In genomic region chr17:7307686-7308624, GRCh38 we compare ENCODE assay signal across 2 cellular contexts.
TF ChIP-seq lines count a peak whose summit lies in the region.

No MANE protein-coding gene starts in this region.

TF ChIP-seq in WTC11, 78 proteins besides CTCF, POLR2A, EP300 and RAD21 (continued from another document and continues in another):
- no peak for TF ChIP-seq HMGXB4 (CRISPR knock-in tag; IDR thresholded peaks at IDR 0.05)
- TF ChIP-seq E2F4 (CRISPR knock-in tag; IDR thresholded peaks at IDR 0.05; ENCODE audit: borderline replicate concordance, low read depth) = no peak
- no peak for TF ChIP-seq ZNF425 (CRISPR knock-in tag; conservative IDR thresholded peaks at IDR 0.05)
- TF ChIP-seq SMAD3 (CRISPR knock-in tag; IDR thresholded peaks at IDR 0.05; ENCODE audit: borderline replicate concordance) = peak; percentile 35; the same call in 1 of the 2 replicates
- TF ChIP-seq ARID4B (CRISPR knock-in tag; IDR thresholded peaks at IDR 0.05; ENCODE audit: borderline replicate concordance) = no peak; the same call in 1 of the 2 replicates
- no peak for TF ChIP-seq STAT6 (CRISPR knock-in tag; conservative IDR thresholded peaks at IDR 0.05; ENCODE audit: low read depth)
- TF ChIP-seq TEAD1 (CRISPR knock-in tag; IDR thresholded peaks at IDR 0.05) = 0 out of 2 replicates have a peak, but pooled peaks have one; percentile 39
- TF ChIP-seq OVOL2 (CRISPR knock-in tag; IDR thresholded peaks at IDR 0.05; ENCODE audit: borderline replicate concordance) = no peak
- no peak for TF ChIP-seq SOX15 (CRISPR knock-in tag; IDR thresholded peaks at IDR 0.05)
- TF ChIP-seq ELF4 (CRISPR knock-in tag; IDR thresholded peaks at IDR 0.05; ENCODE audit: low read depth) = no peak

TF ChIP-seq in HepG2, 621 proteins besides CTCF, POLR2A, EP300 and RAD21 (continued from another document and continues in another):
- TF ChIP-seq PRDM15 (CRISPR knock-in tag; IDR thresholded peaks at IDR 0.05) (no peak), GRHL1 (CRISPR knock-in tag; conservative IDR thresholded peaks at IDR 0.05) (no peak), IRF2 (CRISPR knock-in tag; IDR thresholded peaks at IDR 0.05) (no peak), PPARG (CRISPR knock-in tag; conservative IDR thresholded peaks at IDR 0.05) (0 out of 2 replicates have a peak, but pooled peaks have one; percentile 15), ZNF772 (CRISPR knock-in tag; IDR thresholded peaks at IDR 0.05) (no peak; the same call in 1 of the 2 replicates), PBX3 (CRISPR knock-in tag; IDR thresholded peaks at IDR 0.05; ENCODE audit: borderline replicate concordance) (no peak), ZSCAN20 (CRISPR knock-in tag; IDR thresholded peaks at IDR 0.05; ENCODE audit: borderline replicate concordance) (no peak), STAG1 (CRISPR knock-in tag; IDR thresholded peaks at IDR 0.05) (no peak), MYNN (CRISPR knock-in tag; IDR thresholded peaks at IDR 0.05; ENCODE audit: low read depth) (no peak), TEAD2 (CRISPR knock-in tag; IDR thresholded peaks at IDR 0.05) (no peak), ZNF879 (CRISPR knock-in tag; IDR thresholded peaks at IDR 0.05) (no peak), ZEB1 (IDR thresholded peaks at IDR 0.05; ENCODE audit: insufficient replicate concordance, low read depth) (peak; percentile 17), DNMT3B (CRISPR knock-in tag; conservative IDR thresholded peaks at IDR 0.05) (no peak), PCBP2 (optimal IDR thresholded peaks at IDR 0.05; ENCODE audit: low read depth, low read length, poor library complexity, severe bottlenecking) (no peak), MAZ (IDR thresholded peaks at IDR 0.05; ENCODE audit: borderline replicate concordance, low read depth, low read length) (no peak), MAZ (CRISPR knock-in tag; IDR thresholded peaks at IDR 0.05; ENCODE audit: low read depth) (0 out of 2 replicates have a peak, but pooled peaks have one; percentile 45), ZNF788 (CRISPR knock-in tag; IDR thresholded peaks at IDR 0.05; ENCODE audit: borderline replicate concordance) (no peak), REXO4 (CRISPR knock-in tag; IDR thresholded peaks at IDR 0.05; ENCODE audit: borderline replicate concordance) (no peak), SP140L (CRISPR knock-in tag; IDR thresholded peaks at IDR 0.05; ENCODE audit: borderline replicate concordance) (no peak), TFE3 (CRISPR knock-in tag; IDR thresholded peaks at IDR 0.05) (no peak; the same call in 1 of the 2 replicates), CEBPB (IDR thresholded peaks at IDR 0.05; ENCODE audit: borderline replicate concordance, low read depth, low read length) (no peak), CSRNP1 (CRISPR knock-in tag; IDR thresholded peaks at IDR 0.05) (peak; percentile 59), MXD4 (CRISPR knock-in tag; IDR thresholded peaks at IDR 0.05) (peak; percentile 55; the same call in 1 of the 2 replicates), ZNF407 (CRISPR knock-in tag; IDR thresholded peaks at IDR 0.05; ENCODE audit: not compliant biosample characterization) (no peak), SOX5 (CRISPR knock-in tag; IDR thresholded peaks at IDR 0.05; ENCODE audit: borderline replicate concordance) (no peak), CEBPG (CRISPR knock-in tag; IDR thresholded peaks at IDR 0.05) (no peak), GTF2F1 (IDR thresholded peaks at IDR 0.05; ENCODE audit: low read length) (no peak), PHF20 (CRISPR knock-in tag; IDR thresholded peaks at IDR 0.05) (no peak), ATRX (CRISPR knock-in tag; IDR thresholded peaks at IDR 0.05; ENCODE audit: borderline replicate concordance) (no peak), NRL (CRISPR knock-in tag; IDR thresholded peaks at IDR 0.05; ENCODE audit: borderline replicate concordance) (no peak), GPBP1L1 (CRISPR knock-in tag; IDR thresholded peaks at IDR 0.05) (no peak), ZNF296 (CRISPR knock-in tag; conservative IDR thresholded peaks at IDR 0.05) (0 out of 2 replicates have a peak, but pooled peaks have one; percentile 27), CENPBD1 (CRISPR knock-in tag; IDR thresholded peaks at IDR 0.05; ENCODE audit: borderline replicate concordance, low read depth) (no peak), ZNF562 (CRISPR knock-in tag; IDR thresholded peaks at IDR 0.05; ENCODE audit: borderline replicate concordance) (no peak), TGIF2 (CRISPR knock-in tag; IDR thresholded peaks at IDR 0.05) (peak; percentile 78), HNRNPL (IDR thresholded peaks at IDR 0.05; ENCODE audit: low read depth, low read length) (0 out of 2 replicates have a peak, but pooled peaks have one; percentile 57)
